ENCODE assay signal across 9 cellular contexts in genomic region chr9:109532652-109533051, GRCh38. TPM values are rescaled to one million over a fixed set of nuclear protein-coding genes. Genes with fewer than 3 reads are reported as not detected.
DNase-seq lines count a peak whose midpoint lies in the region; ATAC-seq, FAIRE-seq and TF ChIP-seq lines count a peak whose summit lies in the region.
"Not testable (repeated sequence)": the region's sequence is repeated elsewhere in the genome, so short reads cannot be mapped to it uniquely, and the experiment has no call there.
"Had no signal": no experiment of that assay in that cellular context is flagged by ENCODE, and none has a peak within 500 bp of the region (broad histone marks: within the 10 kb centered on the region; RNA-seq: fewer than 3 reads in every experiment).

No MANE protein-coding gene starts in this region.

- H2BK5ac ChIP-seq in trophoblast cell (ENCODE audit: low read depth, low read length, poor library complexity), result not testable (repeated sequence)

- not testable (repeated sequence) for H3K79me1 ChIP-seq in trophoblast cell (ENCODE audit: low read length)

- not testable (repeated sequence) for H3K9me1 ChIP-seq in keratinocyte (ENCODE audit: control insufficient read depth, extremely low read depth, insufficient read depth, low read length)

- H3F3A ChIP-seq in PC-9 (ENCODE audit: insufficient read depth, low read depth), result peaks cover 12% of the 10 kb centered on the region

- peak; percentile 24 for DNase-seq in NCI-H2171 treated with DMSO at 0.1 percent for 48 hours (lab: John Stamatoyannopoulos, UW)
- DNase-seq in PC-9, result peak; percentile 50 to 81
- not testable (repeated sequence) for DNase-seq in RWPE2 (ENCODE audit: low spot score); keratinocyte (ENCODE audit: low read depth, low spot score)
- peak; percentile 24 for DNase-seq in epithelial cell of esophagus (ENCODE audit: low read depth)
- DNase-seq in trophoblast cell, result peak; percentile 79 to 81

- not testable (repeated sequence) for H3K4me3 ChIP-seq in PC-9; RWPE2 (ENCODE audit: severe bottlenecking); epithelial cell of esophagus (ENCODE audit: low read length); keratinocyte (ENCODE audit: control insufficient read depth in 2 of 3, extremely low read depth in 1 of 3, insufficient read depth in 2 of 3, low read depth in 1 of 3, low read length in 3 of 3); trophoblast cell (ENCODE audit: low read depth, low read length)

- H3K4ac ChIP-seq in trophoblast cell (ENCODE audit: low read depth, low read length), result not testable (repeated sequence)

- intact Hi-C loops in PC-9 (cut with micrococcal nuclease; ENCODE audit: unreplicated experiment), result not testable (repeated sequence)

- POLR2A ChIA-PET in PC-9 (lab: Charles Lee; ENCODE audit: unreplicated experiment), result interaction anchor here (0.6 to 0.7 kb wide), 2 partner anchors 15 to 63 kb away, joined by 5 to 14 read pairs; no protein-coding TSS in a partner anchor

- dilution Hi-C loops in keratinocyte (cut with MboI; ENCODE audit: extremely low pct_ligation_motif_present, low sequenced_read_pairs), result not testable (repeated sequence)

- H3K9ac ChIP-seq in keratinocyte (ENCODE audit: control insufficient read depth, extremely low read depth, insufficient read depth, low read length); trophoblast cell (ENCODE audit: low read length): not testable (repeated sequence)

- BruUV-seq in PC-9 (replicated peaks; lab: Mats Ljungman, UMichigan), result not testable (repeated sequence)

- not testable (repeated sequence) for H3K14ac ChIP-seq in trophoblast cell (ENCODE audit: low read length)

- H4K91ac ChIP-seq in trophoblast cell (ENCODE audit: low read depth, low read length), result not testable (repeated sequence)

- H2BK120ac ChIP-seq in trophoblast cell (ENCODE audit: insufficient read depth, low read length, poor library complexity), result not testable (repeated sequence)

- H3K18ac ChIP-seq in trophoblast cell (ENCODE audit: low read length), result not testable (repeated sequence)

- CTCF ChIA-PET in PC-9 (lab: Charles Lee), result not testable (repeated sequence)

- not testable (repeated sequence) for H2AFZ ChIP-seq in PC-9; keratinocyte (ENCODE audit: control insufficient read depth, low read length); trophoblast cell (ENCODE audit: insufficient read depth, low read length, poor library complexity)

- H3K27me3 ChIP-seq in PC-9 (ENCODE audit: insufficient read depth, low read depth); RWPE2 (ENCODE audit: insufficient read depth, poor library complexity, severe bottlenecking); keratinocyte (ENCODE audit: control insufficient read depth, extremely low read depth, insufficient read depth, low read length); trophoblast cell (ENCODE audit: insufficient read depth, low read length): not testable (repeated sequence)

- H3K36me3 ChIP-seq in PC-9 (ENCODE audit: low read depth); RWPE2 (ENCODE audit: low read depth); keratinocyte (ENCODE audit: control insufficient read depth in 2 of 2, extremely low read depth in 1 of 2, insufficient read depth in 2 of 2, low read length in 2 of 2); trophoblast cell (ENCODE audit: control insufficient read depth in 1 of 2, insufficient read depth in 2 of 2, low read length in 2 of 2): not testable (repeated sequence)

- H4K12ac ChIP-seq in trophoblast cell (ENCODE audit: low read depth, low read length), result not testable (repeated sequence)

- FAIRE-seq in keratinocyte (lab: Jason Lieb, UNC), result peak; percentile 46

- not testable (repeated sequence) for H2BK12ac ChIP-seq in trophoblast cell (ENCODE audit: low read length)

- H3K23ac ChIP-seq in trophoblast cell (ENCODE audit: low read length), result not testable (repeated sequence)

- H3K9me3 ChIP-seq in PC-9 (ENCODE audit: insufficient read depth, low read depth); RWPE2 (ENCODE audit: severe bottlenecking); keratinocyte (ENCODE audit: control insufficient read depth, low read depth, low read length); trophoblast cell (ENCODE audit: insufficient read depth, low read depth, low read length): not testable (repeated sequence)

- peak; percentile 63; the same call in 2 of the 3 replicates for ATAC-seq in RWPE2 (ENCODE audit: low read depth)

- not testable (repeated sequence) for H3K79me2 ChIP-seq in PC-9 (ENCODE audit: low read depth); keratinocyte (ENCODE audit: control insufficient read depth, insufficient read depth, low read length); trophoblast cell (ENCODE audit: control insufficient read depth, insufficient read depth, low read length, poor library complexity)

- H3K4me1 ChIP-seq in PC-9 (replicated peaks; ENCODE audit: insufficient read depth) (peaks cover 18% of the 10 kb centered on the region), RWPE2 (ENCODE audit: insufficient read depth, poor library complexity, severe bottlenecking) (peaks cover 13% of the 10 kb centered on the region), keratinocyte (ENCODE audit: control insufficient read depth, extremely low read depth, insufficient read depth, low read length) (peaks cover 20% of the 10 kb centered on the region)
- not testable (repeated sequence) for H3K4me1 ChIP-seq in trophoblast cell (ENCODE audit: control insufficient read depth in 1 of 2, insufficient read depth in 2 of 2, low read length in 2 of 2)

- not testable (repeated sequence) for H3K27ac ChIP-seq in PC-9; RWPE2 (ENCODE audit: poor library complexity, severe bottlenecking); keratinocyte (ENCODE audit: control insufficient read depth, insufficient read depth, low read length); trophoblast cell (ENCODE audit: low read depth, low read length)

- H4K20me1 ChIP-seq in PC-9 (ENCODE audit: insufficient read depth); keratinocyte (ENCODE audit: control insufficient read depth, extremely low read depth, insufficient read depth, low read length): not testable (repeated sequence)

- not testable (repeated sequence) for H2AK5ac ChIP-seq in trophoblast cell (ENCODE audit: low read length)

- not testable (repeated sequence) for TF ChIP-seq CTCF in PC-9 (conservative IDR thresholded peaks at IDR 0.05); RWPE2 (IDR thresholded peaks at IDR 0.05; ENCODE audit: poor library complexity, severe bottlenecking); epithelial cell of esophagus (IDR thresholded peaks at IDR 0.05; ENCODE audit: insufficient read depth, low read depth, low read length, missing control alignments); keratinocyte (optimal IDR thresholded peaks at IDR 0.05 in 1 of 3, IDR thresholded peaks at IDR 0.05 in 1 of 3, conservative IDR thresholded peaks at IDR 0.05 in 1 of 3; ENCODE audit: extremely low read depth in 1 of 3, insufficient read depth in 2 of 3, low read length in 3 of 3)

- not testable (repeated sequence) for H4K8ac ChIP-seq in trophoblast cell (ENCODE audit: low read depth, low read length)

- H3K4me2 ChIP-seq in PC-9 (peak overlapping the region; percentile 34), keratinocyte (ENCODE audit: control insufficient read depth, extremely low read depth, insufficient read depth, low read depth, low read length) (peak overlapping the region; percentile 31)
- not testable (repeated sequence) for H3K4me2 ChIP-seq in trophoblast cell (ENCODE audit: low read length)

- not testable (repeated sequence) for H3K9me2 ChIP-seq in PC-9 (ENCODE audit: insufficient read depth)

- WGBS in trophoblast cell (ENCODE audit: extremely low coverage, insufficient coverage, insufficient read length), result no CpG with 5 or more reads among the region's 13 CpGs

RNA-seq across cellular contexts. Expression of gene PTPN3, which starts 34.5 kb away (rescaled TPM):
- 19.0 and 20.2 TPM in 2 replicates for total RNA-seq in PC-9 (2021)
- polyA plus RNA-seq in keratinocyte, result 15.9 to 20.6 TPM (median 19.9 TPM) in 3 replicates
- 8.3 TPM for polyA plus RNA-seq in keratinocyte (2011; ENCODE audit: low read depth)
- 15.4 and 21.3 TPM in 2 replicates for polyA plus RNA-seq in keratinocyte (2011; cell fraction: cytosol; rRNA removed)
- 34.5 and 35.5 TPM in 2 replicates for polyA plus RNA-seq in keratinocyte (2011; cell fraction: nucleus; rRNA removed)
- 13.4 and 15.9 TPM in 2 replicates for polyA plus RNA-seq in keratinocyte (2012; ENCODE audit: low replicate concordance)
- 24.3 to 36.2 TPM (median 33.0 TPM) in 3 replicates for polyA minus RNA-seq in keratinocyte
- 17.8 TPM for polyA minus RNA-seq in keratinocyte (2011; cell fraction: cytosol; rRNA and poly(A)+ RNA removed)
- polyA minus RNA-seq in keratinocyte (2011; cell fraction: nucleus; rRNA and poly(A)+ RNA removed), result 23.1 and 35.5 TPM in 2 replicates
- 2.8 and 3.0 TPM in 2 replicates for polyA plus RNA-seq in trophoblast cell (2013)
- total RNA-seq: CD4-positive, alpha-beta memory T cell had no signal
- polyA plus RNA-seq: CD14-positive monocyte; CD4-positive, alpha-beta memory T cell; CD8-positive, alpha-beta memory T cell had no signal
